ENCODE assay signal across 23 cellular contexts in genomic region chr9:37444890-37445289, GRCh38.
"Had no signal": no experiment of that assay in that cellular context is flagged by ENCODE, and none has a peak within 500 bp of the region (broad histone marks: within the 10 kb centered on the region; RNA-seq: fewer than 3 reads in every experiment).

No MANE protein-coding gene starts in this region.

- H3K27me3 Mint-ChIP-seq: activated T-helper 17 cell treated with anti-CD3 and anti-CD28 coated beads, Interleukin-2, amount 50 U/mL, for 72 hours; brain; naive B cell; stimulated activated naive CD8-positive, alpha-beta T cell treated with anti-CD3 and anti-CD28 coated beads, Interleukin-15, amount 100 ng/mL, for 72 hours; type B pancreatic cell had no signal

- H3K27ac ChIP-seq: colonic mucosa, skin epidermis, suprapubic skin, WERI-Rb-1 had no signal

- H3K4me1 ChIP-seq: colonic mucosa, suprapubic skin had no signal

- H3K4me3 ChIP-seq: colonic mucosa, skin epidermis, suprapubic skin had no signal

- H3K27me3 ChIP-seq: colonic mucosa, suprapubic skin had no signal

- H3K9me3 ChIP-seq: colonic mucosa, suprapubic skin had no signal

- H3K4me3 Mint-ChIP-seq: activated T-helper 17 cell treated with anti-CD3 and anti-CD28 coated beads, Interleukin-2, amount 50 U/mL, for 72 hours; brain; naive B cell; neural crest cell; stimulated activated naive CD8-positive, alpha-beta T cell treated with anti-CD3 and anti-CD28 coated beads, Interleukin-15, amount 100 ng/mL, for 72 hours; type B pancreatic cell had no signal

- H3K27ac Mint-ChIP-seq: activated T-helper 17 cell treated with anti-CD3 and anti-CD28 coated beads, Interleukin-2, amount 50 U/mL, for 72 hours; type B pancreatic cell had no signal

- DNase-seq: activated CD4-positive, alpha-beta T cell treated with anti-CD3 and anti-CD28 coated beads for 1 hour; activated CD4-positive, alpha-beta T cell treated with anti-CD3 and anti-CD28 coated beads, Interleukin-2, amount 50 U/mL, for 48 hours; activated naive CD4-positive, alpha-beta T cell; activated T-cell treated with anti-CD3 and anti-CD28 coated beads, Interleukin-2, amount 50 U/mL, for 1 hour; anterior cingulate cortex; central memory CD4-positive, alpha-beta T cell; colonic mucosa; erythroblast; foreskin melanocyte; glutamatergic neuron; hippocampal formation; naive B cell; right cardiac atrium; stimulated activated CD4-positive, alpha-beta T cell treated with anti-CD3 and anti-CD28 coated beads, Interleukin-2, amount 100 ng/mL, for 48 hours; stimulated activated naive CD8-positive, alpha-beta T cell treated with anti-CD3 and anti-CD28 coated beads, Interleukin-15, amount 100 ng/mL, for 72 hours; T-helper 2 cell; WERI-Rb-1 had no signal

- H3K9me3 Mint-ChIP-seq: activated T-helper 17 cell treated with anti-CD3 and anti-CD28 coated beads, Interleukin-2, amount 50 U/mL, for 72 hours; brain; naive B cell; neural crest cell; stimulated activated naive CD8-positive, alpha-beta T cell treated with anti-CD3 and anti-CD28 coated beads, Interleukin-15, amount 100 ng/mL, for 72 hours; type B pancreatic cell had no signal

- ATAC-seq: activated T-helper 17 cell treated with anti-CD3 and anti-CD28 coated beads, Interleukin-2, amount 50 U/mL, for 72 hours; right cardiac atrium; stimulated activated naive CD8-positive, alpha-beta T cell treated with anti-CD3 and anti-CD28 coated beads, Interleukin-15, amount 100 ng/mL, for 72 hours had no signal

- H3K36me3 ChIP-seq: colonic mucosa had no signal
